In genomic region chr9:75186767-75187380, GRCh38 we compare ENCODE assay signal across 9 cellular contexts.
DNase-seq lines count a peak whose midpoint lies in the region; ATAC-seq, FAIRE-seq and TF ChIP-seq lines count a peak whose summit lies in the region.
"Had no signal": no experiment of that assay in that cellular context is flagged by ENCODE, and none has a peak within 500 bp of the region (broad histone marks: within the 10 kb centered on the region; RNA-seq: fewer than 3 reads in every experiment).

No MANE protein-coding gene starts in this region.

- TF ChIP-seq RAD21 in neural cell (conservative IDR thresholded peaks at IDR 0.05), result peak; percentile 66

- H3K27me3 ChIP-seq in neural cell (ENCODE audit: insufficient read depth, low read depth, low read length), result no peaks in the 10 kb centered on the region

- intact Hi-C loops in activated CD4-positive, alpha-beta T cell treated with anti-CD3 and anti-CD28 coated beads, Interleukin-2, amount 10 ng/mL, durations not matched to agents 24 days and 14 days (cut with micrococcal nuclease), result loop anchor here (5.0 to 10.0 kb wide), 3 partner anchors 35 to 412 kb away; partner anchors contain the start of genes NMRK1 and OSTF1

- peak; percentile 23 for DNase-seq in EL
- peak; percentile 50 to 59 for DNase-seq in Kasumi-1 (lab: John Stamatoyannopoulos, UW)
- peak; percentile 12 for DNase-seq in central memory CD4-positive, alpha-beta T cell
- DNase-seq in activated CD4-positive, alpha-beta T cell treated with anti-CD3 and anti-CD28 coated beads, Interleukin-2, amount 10 ng/mL, durations not matched to agents 24 days and 14 days, result no peak
- DNase-seq in GM12891 (ENCODE audit: insufficient read length, low spot score), result no peak

- no peaks in the 10 kb centered on the region for H3K9me2 ChIP-seq in neural cell (ENCODE audit: insufficient read depth, low read length)

- H3K9ac ChIP-seq in neural cell (ENCODE audit: low read length), result no peak overlapping the region

- no peaks in the 10 kb centered on the region for H3K79me2 ChIP-seq in neural cell (replicated peaks; ENCODE audit: insufficient read depth, low read length)

- no peaks in the 10 kb centered on the region for H3K9me3 ChIP-seq in neural cell (ENCODE audit: low read length)

- no peak overlapping the region for H3K4me2 ChIP-seq in neural cell (ENCODE audit: low read length)

- no peak overlapping the region for H3K4me3 ChIP-seq in neural cell (ENCODE audit: low read length)
- H3K4me3 ChIP-seq: SJCRH30 had no signal

- no peak for TF ChIP-seq POLR2A in GM12891 (IDR thresholded peaks at IDR 0.05; ENCODE audit: low read depth, low read length)

- TF ChIP-seq EP300 in neural cell (conservative IDR thresholded peaks at IDR 0.05; ENCODE audit: poor library complexity, severe bottlenecking), result no peak

- H3K4me1 Mint-ChIP-seq in activated CD4-positive, alpha-beta T cell treated with anti-CD3 and anti-CD28 coated beads, Interleukin-2, amount 10 ng/mL, durations not matched to agents 24 days and 14 days, result peaks cover 10% of the 10 kb centered on the region

- H3K36me3 Mint-ChIP-seq in activated CD4-positive, alpha-beta T cell treated with anti-CD3 and anti-CD28 coated beads, Interleukin-2, amount 10 ng/mL, durations not matched to agents 24 days and 14 days (ENCODE audit: low read depth), result peaks cover 2% of the 10 kb centered on the region

- ATAC-seq in HG03520 (IDR thresholded peaks at IDR 0.05; ENCODE audit: unreplicated experiment) (no peak), GM18861 (IDR thresholded peaks at IDR 0.05; ENCODE audit: unreplicated experiment) (no peak)

- no peaks in the 10 kb centered on the region for H3F3A ChIP-seq in neural cell (ENCODE audit: insufficient read depth, low read length, poor library complexity, severe bottlenecking)

- H3K27ac ChIP-seq in neural cell (ENCODE audit: low read length), result no peak overlapping the region
- H3K27ac ChIP-seq: SJCRH30 had no signal

- FAIRE-seq in GM12891 (lab: Jason Lieb, UNC), result no peak

- TF ChIP-seq CTCF in neural cell (IDR thresholded peaks at IDR 0.05; ENCODE audit: poor library complexity, severe bottlenecking), result peak; percentile 76

- no peak overlapping the region for H3K27ac Mint-ChIP-seq in activated CD4-positive, alpha-beta T cell treated with anti-CD3 and anti-CD28 coated beads, Interleukin-2, amount 10 ng/mL, durations not matched to agents 24 days and 14 days

- H3K36me3 ChIP-seq in neural cell (ENCODE audit: insufficient read depth, low read length), result no peaks in the 10 kb centered on the region
- H3K36me3 ChIP-seq: SJCRH30 had no signal

- peaks cover 2% of the 10 kb centered on the region for H3K27me3 Mint-ChIP-seq in activated CD4-positive, alpha-beta T cell treated with anti-CD3 and anti-CD28 coated beads, Interleukin-2, amount 10 ng/mL, durations not matched to agents 24 days and 14 days

- H3K4me3 Mint-ChIP-seq in activated CD4-positive, alpha-beta T cell treated with anti-CD3 and anti-CD28 coated beads, Interleukin-2, amount 10 ng/mL, durations not matched to agents 24 days and 14 days, result no peak overlapping the region

- no peak overlapping the region for H2AFZ ChIP-seq in neural cell (ENCODE audit: low read depth, low read length)

- no peaks in the 10 kb centered on the region for H4K20me1 ChIP-seq in neural cell (ENCODE audit: insufficient read depth)

- no peaks in the 10 kb centered on the region for H3K9me3 Mint-ChIP-seq in activated CD4-positive, alpha-beta T cell treated with anti-CD3 and anti-CD28 coated beads, Interleukin-2, amount 10 ng/mL, durations not matched to agents 24 days and 14 days

TF ChIP-seq in neural cell, 6 proteins besides CTCF, POLR2A, EP300 and RAD21:
- peak; percentile 69 for TF ChIP-seq SMC3 (conservative IDR thresholded peaks at IDR 0.05; ENCODE audit: poor library complexity)
- TF ChIP-seq REST (IDR thresholded peaks at IDR 0.05; ENCODE audit: borderline replicate concordance), result no peak

TF ChIP-seq in GM12891, 5 proteins besides CTCF, POLR2A, EP300 and RAD21:
- TF ChIP-seq POU2F2 (IDR thresholded peaks at IDR 0.05; ENCODE audit: low read depth, low read length), result no peak
- no peak for TF ChIP-seq SPI1 (IDR thresholded peaks at IDR 0.05; ENCODE audit: low read depth, low read length)
- TF ChIP-seq TAF1 (IDR thresholded peaks at IDR 0.05; ENCODE audit: low read depth, low read length), result no peak

Comparison
In these comparisons a context has a peak if more than half of its experiments do, and no peak if none do; other contexts are left out.
1. DNase-seq: peak in EL (single experiment), Kasumi-1 (2 of 2) and central memory CD4-positive, alpha-beta T cell (single experiment); none in activated CD4-positive, alpha-beta T cell treated with anti-CD3 and anti-CD28 coated beads, Interleukin-2, amount 10 ng/mL, durations not matched to agents 24 days and 14 days (single experiment) and GM12891 (single experiment).